In genomic region chr7:16645593-16646426, GRCh38 we compare ENCODE assay signal across 8 cellular contexts. TPM values are rescaled to one million over a fixed set of nuclear protein-coding genes. Genes with fewer than 3 reads are reported as not detected.
DNase-seq lines count a peak whose midpoint lies in the region; ATAC-seq and TF ChIP-seq lines count a peak whose summit lies in the region.

Gene ANKMY2, minus strand, starts transcription at chr7:16645754. Its CDS starts 181 bp downstream, at chr7:16645573.
Gene BZW2, plus strand, starts transcription at chr7:16646181. Its CDS starts 19,263 bp downstream, at chr7:16665444.

- H3K9me3 Mint-ChIP-seq in activated naive CD8-positive, alpha-beta T cell (ENCODE audit: low read depth) = no peaks in the 10 kb centered on the region
- peaks cover 12% of the 10 kb centered on the region for H3K9me3 Mint-ChIP-seq in glutamatergic neuron (ENCODE audit: unreplicated experiment)

- H3K4me1 Mint-ChIP-seq in activated naive CD8-positive, alpha-beta T cell (ENCODE audit: low read depth) = peaks cover 66% of the 10 kb centered on the region
- peaks cover 30% of the 10 kb centered on the region for H3K4me1 Mint-ChIP-seq in glutamatergic neuron (ENCODE audit: low read depth, unreplicated experiment)

- peaks cover 11% of the 10 kb centered on the region for H3K36me3 Mint-ChIP-seq in activated naive CD8-positive, alpha-beta T cell
- H3K36me3 Mint-ChIP-seq in glutamatergic neuron (ENCODE audit: unreplicated experiment) = no peaks in the 10 kb centered on the region

- H3K4me3 ChIP-seq in GM08714 (ENCODE audit: low read length) = peak within 1 kb of the TSS; percentile 73

- H3K27me3 Mint-ChIP-seq in activated naive CD8-positive, alpha-beta T cell = no peaks in the 10 kb centered on the region
- peaks cover 9% of the 10 kb centered on the region for H3K27me3 Mint-ChIP-seq in glutamatergic neuron (ENCODE audit: unreplicated experiment)

- peak within 1 kb of the TSS; percentile 100 for H3K27ac Mint-ChIP-seq in activated naive CD8-positive, alpha-beta T cell
- H3K27ac Mint-ChIP-seq in glutamatergic neuron (ENCODE audit: unreplicated experiment) = peak within 1 kb of the TSS; percentile 100

- DNase-seq in NCI-H1092 treated with DMSO at 0.1 percent for 48 hours (lab: John Stamatoyannopoulos, UW) (peak; percentile 98), glutamatergic neuron (peak; percentile 95), omental fat pad (ENCODE audit: low spot score) (peak; percentile 83)

- ATAC-seq in HG02623 (IDR thresholded peaks at IDR 0.05; ENCODE audit: unreplicated experiment) = peak; percentile 98
- ATAC-seq in SK-N-SH treated with all-trans-retinoic acid at 6 μM for 48 hours = peak; percentile 93
- peak; percentile 96 for ATAC-seq in omental fat pad (ENCODE audit: low FRiP score)

- TF ChIP-seq CTCF in glutamatergic neuron (IDR thresholded peaks at IDR 0.05; ENCODE audit: partially characterized antibody, unreplicated experiment) (no peak), omental fat pad (IDR thresholded peaks at IDR 0.05) (no peak)

- H3K4me3 Mint-ChIP-seq in activated naive CD8-positive, alpha-beta T cell = peak within 1 kb of the TSS; percentile 100
- H3K4me3 Mint-ChIP-seq in glutamatergic neuron (ENCODE audit: unreplicated experiment) = peak within 1 kb of the TSS; percentile 99

- H3K27ac ChIP-seq in temporal lobe (ENCODE audit: low read depth, low read length) = peak within 1 kb of the TSS; percentile 95

TF ChIP-seq in SK-N-SH treated with all-trans-retinoic acid at 6 μM for 48 hours, 23 proteins besides CTCF, POLR2A, EP300 and RAD21:
- no peak for TF ChIP-seq ZFP30 (CRISPR knock-in tag; IDR thresholded peaks at IDR 0.05)
- TF ChIP-seq TCF4 (CRISPR knock-in tag; IDR thresholded peaks at IDR 0.05; ENCODE audit: borderline replicate concordance) = no peak
- no peak for TF ChIP-seq ISL1 (CRISPR knock-in tag; IDR thresholded peaks at IDR 0.05)
- 0 out of 2 replicates have a peak, but pooled peaks have one; percentile 54 for TF ChIP-seq ZFP3 (CRISPR knock-in tag; IDR thresholded peaks at IDR 0.05)
- 0 out of 2 replicates have a peak, but pooled peaks have one; percentile 62 for TF ChIP-seq TSHZ2 (CRISPR knock-in tag; IDR thresholded peaks at IDR 0.05)

RNA-seq across cellular contexts. Expression of gene ANKMY2, which starts in this region (rescaled TPM):
- total RNA-seq in glutamatergic neuron (ENCODE audit: unreplicated experiment) (9.4 TPM), omental fat pad (10 to 100 TPM in 3 of 4 donors, 1 to 10 TPM in 1; 7.4 to 15.9 (median 11.4) TPM), temporal lobe (74.3 TPM)

RNA-seq across cellular contexts. Expression of gene BZW2, which starts in this region (rescaled TPM):
- total RNA-seq in glutamatergic neuron (ENCODE audit: unreplicated experiment) (86.7 TPM), omental fat pad (10 to 100 TPM; 44.9 to 92.7 (median 55.4) TPM), temporal lobe (85.6 TPM)

Comparison
In these comparisons a context has a peak if more than half of its experiments do, and no peak if none do; other contexts are left out.
1. Peak in every context shown above with its lines: DNase-seq, ATAC-seq, H3K4me3 ChIP-seq and H3K27ac ChIP-seq.